Comparison of ENCODE assay signal across 28 cellular contexts in the genomic region with DNA sequence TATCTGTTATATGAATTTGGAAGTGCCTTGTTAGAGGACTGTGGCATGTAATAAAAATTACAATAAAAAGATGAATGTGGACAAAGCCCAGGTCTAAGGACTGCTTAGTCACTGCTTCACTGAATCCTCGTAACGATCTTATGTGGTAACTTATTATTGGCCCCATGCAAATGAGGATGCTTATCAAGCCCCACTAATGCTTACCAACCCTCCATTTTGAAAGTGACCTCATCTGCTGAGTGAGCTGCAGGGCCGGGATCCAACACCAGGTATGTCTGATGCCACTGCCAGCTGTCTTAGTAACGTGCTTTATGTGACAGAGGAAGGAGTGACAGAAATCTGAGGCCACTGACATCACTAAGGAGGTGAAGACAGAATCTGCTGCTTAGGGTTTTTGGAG.
DNase-seq lines count a peak whose midpoint lies in the region; ATAC-seq and TF ChIP-seq lines count a peak whose summit lies in the region.
"Had no signal": no experiment of that assay in that cellular context is flagged by ENCODE, and none has a peak within 500 bp of the region (broad histone marks: within the 10 kb centered on the region; RNA-seq: fewer than 3 reads in every experiment).

No MANE protein-coding gene starts in this region.

- 38% methylated on average over 4 of the region's 4 CpGs for WGBS in SK-N-SH (ENCODE audit: low lambda C conversion rate)

- H2AFZ ChIP-seq in SK-N-SH (ENCODE audit: low read depth) (0 out of 2 replicates have a peak overlapping the region, but pooled peaks have one; percentile 2), PC-3 (ENCODE audit: low read length) (peak overlapping the region; percentile 41; the same call in 1 of the 2 replicates)
- H2AFZ ChIP-seq: GM23248 had no signal

- CTCF ChIA-PET in SK-N-SH (lab: Yijun Ruan, JAX) = interaction anchor here (1.2 kb wide), 1 partner anchor 14 kb away, joined by 3 read pairs; no protein-coding TSS in a partner anchor
- CTCF ChIA-PET in PC-3 (lab: Charles Lee) = no interaction called here
- CTCF ChIA-PET in Caco-2 (lab: Charles Lee) = no interaction called here

- H3K36me3 ChIP-seq in SK-N-SH (replicated peaks in 1 of 2; ENCODE audit: control insufficient read depth in 1 of 2, insufficient read depth in 2 of 2, low read length in 1 of 2) (no peaks in the 10 kb centered on the region), PC-3 (ENCODE audit: low read depth, low read length) (no peaks in the 10 kb centered on the region), iPS-18a (ENCODE audit: control insufficient read depth, low read depth, low read length) (peaks cover 6% of the 10 kb centered on the region), Caco-2 (ENCODE audit: control insufficient read depth, insufficient read depth, low read length) (no peaks in the 10 kb centered on the region)
- H3K36me3 ChIP-seq: cardiac muscle cell had no signal

- intact Hi-C loops in PC-3 (cut with micrococcal nuclease) (loop anchor here (2.0 kb wide), 1 partner anchor 20 kb away; no protein-coding TSS in a partner anchor), Caco-2 (cut with micrococcal nuclease; ENCODE audit: unreplicated experiment) (no loop called here)

- no peak overlapping the region for H3K4me3 Mint-ChIP-seq in Caco-2 (ENCODE audit: unreplicated experiment)
- H3K4me3 Mint-ChIP-seq: activated B cell treated with CpG ODN at 0.5 μM for 24 hours; activated CD8-positive, alpha-beta T cell treated with anti-CD3 and anti-CD28 coated beads for 36 hours; dendritic cell treated with granulocyte-macrophage colony-stimulating factor and Interleukin-4, amounts not matched to agents 40 ng/mL and 50 ng/mL, for 4 days; naive thymus-derived CD8-positive, alpha-beta T cell; stimulated activated memory B cell treated with anti-CD40 and anti-IgM and Interleukin-4, amounts not matched to agents 10 μg/mL and 1 μg/mL and 100 μg/mL, for 72 hours had no signal

- POLR2A ChIA-PET in SK-N-SH (lab: Yijun Ruan, JAX) (no interaction called here), PC-3 (lab: Charles Lee; ENCODE audit: unreplicated experiment) (no interaction called here), Caco-2 (lab: Charles Lee) (no interaction called here)

- H3K27me3 Mint-ChIP-seq in Caco-2 (ENCODE audit: insufficient read depth, unreplicated experiment) = no peaks in the 10 kb centered on the region
- H3K27me3 Mint-ChIP-seq: activated B cell treated with CpG ODN at 0.5 μM for 24 hours; activated CD8-positive, alpha-beta T cell treated with anti-CD3 and anti-CD28 coated beads for 36 hours; stimulated activated memory B cell treated with anti-CD40 and anti-IgM and Interleukin-4, amounts not matched to agents 10 μg/mL and 1 μg/mL and 100 μg/mL, for 72 hours had no signal

- no peaks in the 10 kb centered on the region for H3K9me3 Mint-ChIP-seq in Caco-2 (ENCODE audit: unreplicated experiment)
- H3K9me3 Mint-ChIP-seq: activated B cell treated with CpG ODN at 0.5 μM for 24 hours; activated CD8-positive, alpha-beta T cell treated with anti-CD3 and anti-CD28 coated beads for 36 hours; dendritic cell treated with granulocyte-macrophage colony-stimulating factor and Interleukin-4, amounts not matched to agents 40 ng/mL and 50 ng/mL, for 4 days; stimulated activated memory B cell treated with anti-CD40 and anti-IgM and Interleukin-4, amounts not matched to agents 10 μg/mL and 1 μg/mL and 100 μg/mL, for 72 hours had no signal

- H3K4me3 ChIP-seq in SK-N-SH (ENCODE audit: low read depth in 2 of 2, low read length in 1 of 2) (no peak overlapping the region), PC-3 (ENCODE audit: low read length) (peak overlapping the region; percentile 17; the same call in 1 of the 2 replicates), iPS-18a (ENCODE audit: low read length) (peak overlapping the region; percentile 57), Caco-2 (ENCODE audit: low read depth, low read length) (no peak overlapping the region)
- H3K4me3 ChIP-seq: cardiac muscle cell, GM23248, psoas muscle, SK-N-MC had no signal

- no peaks in the 10 kb centered on the region for H3K79me2 ChIP-seq in SK-N-SH (ENCODE audit: insufficient read depth)
- H3K79me2 ChIP-seq in PC-3 (ENCODE audit: low read length) = no peaks in the 10 kb centered on the region

- no peaks in the 10 kb centered on the region for H4K20me1 ChIP-seq in SK-N-SH (ENCODE audit: insufficient read depth)
- H4K20me1 ChIP-seq in PC-3 (ENCODE audit: low read length) = no peaks in the 10 kb centered on the region

- DNase-seq in SK-N-SH (no peak), PC-3 (peak; percentile 28), nucleus accumbens (lab: John Stamatoyannopoulos, UW) (no peak), Caco-2 (no peak)
- DNase-seq: activated B cell treated with CpG ODN at 0.5 μM for 24 hours; activated CD8-positive, alpha-beta T cell treated with anti-CD3 and anti-CD28 coated beads for 36 hours; activated naive CD4-positive, alpha-beta T cell; activated T-cell treated with anti-CD3 and anti-CD28 coated beads, Interleukin-2, amount 50 U/mL, for 1 hour; amygdala; C1 segment of cervical spinal cord; GF-D8; GM23248; hypothalamus; naive thymus-derived CD8-positive, alpha-beta T cell; NCI-H1092; NCI-H2107; NCI-H748 treated with DMSO at 0.1 percent for 48 hours; psoas muscle; stimulated activated CD4-positive, alpha-beta T cell treated with anti-CD3 and anti-CD28 coated beads, Interleukin-1b, Interleukin-23, amount 100 ng/mL, for 48 hours had no signal

- H3K36me3 Mint-ChIP-seq in Caco-2 (ENCODE audit: insufficient read depth, unreplicated experiment) = no peaks in the 10 kb centered on the region
- H3K36me3 Mint-ChIP-seq: naive thymus-derived CD8-positive, alpha-beta T cell; stimulated activated memory B cell treated with anti-CD40 and anti-IgM and Interleukin-4, amounts not matched to agents 10 μg/mL and 1 μg/mL and 100 μg/mL, for 72 hours had no signal

- H3F3A ChIP-seq in SK-N-SH (replicated peaks; ENCODE audit: insufficient read depth) = no peaks in the 10 kb centered on the region
- H3F3A ChIP-seq in PC-3 (ENCODE audit: low read length, unreplicated experiment) = no peaks in the 10 kb centered on the region

- H3K9ac ChIP-seq in SK-N-SH = no peak overlapping the region
- H3K9ac ChIP-seq in PC-3 (ENCODE audit: low read length) = no peak overlapping the region
- peak overlapping the region; percentile 42 for H3K9ac ChIP-seq in iPS-18a (ENCODE audit: low read length)
- H3K9ac ChIP-seq: GM23248, KMS-11 had no signal

- TF ChIP-seq CTCF in SK-N-SH (IDR thresholded peaks at IDR 0.05) = no peak
- no peak for TF ChIP-seq CTCF in PC-3 (conservative IDR thresholded peaks at IDR 0.05; ENCODE audit: low read depth, low read length)
- TF ChIP-seq CTCF in Caco-2 (IDR thresholded peaks at IDR 0.05; ENCODE audit: insufficient read depth in 1 of 2, low read depth in 1 of 2, low read length in 1 of 2, severe bottlenecking in 1 of 2, unreplicated experiment in 1 of 2) = no peak

- H3K4me2 ChIP-seq in SK-N-SH (no peak overlapping the region), PC-3 (ENCODE audit: low read length) (peak overlapping the region; percentile 24)
- H3K4me2 ChIP-seq: KMS-11 had no signal

- H3K27ac Mint-ChIP-seq in Caco-2 (ENCODE audit: unreplicated experiment) = no peak overlapping the region
- H3K27ac Mint-ChIP-seq: activated B cell treated with CpG ODN at 0.5 μM for 24 hours; activated CD8-positive, alpha-beta T cell treated with anti-CD3 and anti-CD28 coated beads for 36 hours; dendritic cell treated with granulocyte-macrophage colony-stimulating factor and Interleukin-4, amounts not matched to agents 40 ng/mL and 50 ng/mL, for 4 days; naive thymus-derived CD8-positive, alpha-beta T cell; stimulated activated memory B cell treated with anti-CD40 and anti-IgM and Interleukin-4, amounts not matched to agents 10 μg/mL and 1 μg/mL and 100 μg/mL, for 72 hours had no signal

- H3K4me1 ChIP-seq in SK-N-SH (ENCODE audit: control insufficient read depth in 1 of 2, insufficient read depth in 2 of 2, low read depth in 1 of 2, low read length in 1 of 2) = no peaks in the 10 kb centered on the region
- no peaks in the 10 kb centered on the region; the same call in 1 of the 2 replicates for H3K4me1 ChIP-seq in PC-3 (ENCODE audit: insufficient read depth, low read length)
- H3K4me1 ChIP-seq in iPS-18a (ENCODE audit: control insufficient read depth, low read depth, low read length) = peaks cover 38% of the 10 kb centered on the region
- H3K4me1 ChIP-seq in Caco-2 = no peaks in the 10 kb centered on the region
- H3K4me1 ChIP-seq: psoas muscle had no signal

- no peaks in the 10 kb centered on the region for H3K4me1 Mint-ChIP-seq in Caco-2 (ENCODE audit: low read depth, unreplicated experiment)
- H3K4me1 Mint-ChIP-seq: activated B cell treated with CpG ODN at 0.5 μM for 24 hours; naive thymus-derived CD8-positive, alpha-beta T cell; stimulated activated memory B cell treated with anti-CD40 and anti-IgM and Interleukin-4, amounts not matched to agents 10 μg/mL and 1 μg/mL and 100 μg/mL, for 72 hours had no signal

- BruUV-seq in PC-3 (replicated peaks; lab: Mats Ljungman, UMichigan) (no TSS peak), Caco-2 (replicated peaks; lab: Mats Ljungman, UMichigan) (no TSS peak)

- TF ChIP-seq RAD21 in SK-N-SH (IDR thresholded peaks at IDR 0.05; ENCODE audit: low read length) = no peak

- TF ChIP-seq EP300 in SK-N-SH (IDR thresholded peaks at IDR 0.05; ENCODE audit: borderline replicate concordance in 1 of 2, low read depth in 1 of 2, low read length in 1 of 2) = no peak

- H3K9me2 ChIP-seq in SK-N-SH (no peaks in the 10 kb centered on the region), PC-3 (replicated peaks; ENCODE audit: low read length) (no peaks in the 10 kb centered on the region)

- no peak for ATAC-seq in SK-N-SH treated with all-trans-retinoic acid at 6 μM for 48 hours
- ATAC-seq in PC-3 = no peak
- ATAC-seq in HG02678 (IDR thresholded peaks at IDR 0.05; ENCODE audit: unreplicated experiment) = no peak
- no peak for ATAC-seq in HG03342 (IDR thresholded peaks at IDR 0.05; ENCODE audit: unreplicated experiment)
- ATAC-seq: activated CD8-positive, alpha-beta T cell treated with anti-CD3 and anti-CD28 coated beads for 36 hours; naive thymus-derived CD8-positive, alpha-beta T cell; psoas muscle; stimulated activated memory B cell treated with anti-CD40 and anti-IgM and Interleukin-4, amounts not matched to agents 10 μg/mL and 1 μg/mL and 100 μg/mL, for 72 hours had no signal

- no peak overlapping the region for H3K27ac ChIP-seq in SK-N-SH (ENCODE audit: low read depth in 2 of 2, low read length in 1 of 2)
- no peak overlapping the region for H3K27ac ChIP-seq in PC-3 (ENCODE audit: low read length)
- peak overlapping the region; percentile 45 for H3K27ac ChIP-seq in iPS-18a (ENCODE audit: low read length)
- H3K27ac ChIP-seq: cardiac muscle cell, GM23248, KMS-11, psoas muscle, SK-N-MC had no signal

- no peaks in the 10 kb centered on the region for H3K9me3 ChIP-seq in SK-N-SH
- no peaks in the 10 kb centered on the region for H3K9me3 ChIP-seq in PC-3 (ENCODE audit: low read length)
- no peaks in the 10 kb centered on the region for H3K9me3 ChIP-seq in iPS-18a (ENCODE audit: control insufficient read depth, low read depth, low read length)
- no peaks in the 10 kb centered on the region for H3K9me3 ChIP-seq in Caco-2
- H3K9me3 ChIP-seq: psoas muscle had no signal

- no peaks in the 10 kb centered on the region for H3K27me3 ChIP-seq in SK-N-SH (ENCODE audit: insufficient read depth)
- peaks cover 89% of the 10 kb centered on the region for H3K27me3 ChIP-seq in PC-3 (ENCODE audit: low read length)
- no peaks in the 10 kb centered on the region for H3K27me3 ChIP-seq in iPS-18a (ENCODE audit: control insufficient read depth, insufficient read depth, low read length)
- no peaks in the 10 kb centered on the region for H3K27me3 ChIP-seq in Caco-2 (replicated peaks; ENCODE audit: control insufficient read depth, insufficient read depth, low read length)
- H3K27me3 ChIP-seq: cardiac muscle cell had no signal

Comparison
In these comparisons a context has a peak if more than half of its experiments do, and no peak if none do; other contexts are left out.
1. H3K4me3 ChIP-seq: peak in PC-3 (single experiment) and iPS-18a (single experiment); none in SK-N-SH (0 of 2) and Caco-2 (single experiment).